Comparison of ENCODE assay signal across 16 cellular contexts in the genomic region with DNA sequence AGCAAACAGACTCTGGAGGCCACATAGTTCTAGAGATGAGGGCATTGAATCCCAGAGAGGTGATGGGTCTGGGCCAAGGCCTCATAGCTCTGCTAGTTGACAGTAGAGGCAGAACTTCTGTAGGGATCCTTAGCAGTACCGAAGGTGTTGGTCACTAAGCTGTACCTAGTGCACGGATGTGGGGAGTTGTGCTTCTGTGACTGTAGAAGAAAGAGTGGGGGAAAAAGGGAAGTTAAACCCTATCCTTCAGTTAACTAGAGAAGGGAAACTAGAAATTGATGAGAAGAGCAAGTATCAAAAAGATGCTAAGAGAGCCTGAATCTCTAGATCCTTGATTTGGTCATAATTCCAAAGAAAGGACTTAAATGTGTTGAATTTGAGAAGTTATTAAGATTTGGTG.
DNase-seq lines count a peak whose midpoint lies in the region; ATAC-seq and TF ChIP-seq lines count a peak whose summit lies in the region.
"Had no signal": no experiment of that assay in that cellular context is flagged by ENCODE, and none has a peak within 500 bp of the region (broad histone marks: within the 10 kb centered on the region; RNA-seq: fewer than 3 reads in every experiment).

No MANE protein-coding gene starts in this region.

- H3K36me3 ChIP-seq in DOHH2 (ENCODE audit: control insufficient read depth, low read length): no peaks in the 10 kb centered on the region
- no peaks in the 10 kb centered on the region for H3K36me3 ChIP-seq in WERI-Rb-1

- no peaks in the 10 kb centered on the region for H3K27me3 ChIP-seq in DOHH2 (ENCODE audit: control insufficient read depth, low read length)
- no peaks in the 10 kb centered on the region for H3K27me3 ChIP-seq in WERI-Rb-1 (ENCODE audit: insufficient read depth, low read depth, severe bottlenecking)

- H3K9me3 ChIP-seq in DOHH2 (ENCODE audit: control insufficient read depth, insufficient read depth, low read length): peaks cover 3% of the 10 kb centered on the region; the same call in 1 of the 2 replicates
- H3K9me3 ChIP-seq in WERI-Rb-1 (ENCODE audit: severe bottlenecking): no peaks in the 10 kb centered on the region

- DNase-seq in NOMO-1 (lab: John Stamatoyannopoulos, UW; ENCODE audit: unreplicated experiment in 2 of 2) (peak; percentile 25 to 82), ureter (ENCODE audit: low spot score) (no peak), NCI-H226 (no peak), WERI-Rb-1 (no peak)
- DNase-seq in activated CD4-positive, CD25-positive, alpha-beta regulatory T cell (lab: John Stamatoyannopoulos, UW): no peak
- DNase-seq: midbrain; NCI-H2227 treated with DMSO at 0.1 percent for 48 hours; SHP77 treated with DMSO at 0.1 percent for 48 hours; stimulated activated CD4-positive, alpha-beta T cell treated with anti-CD3 and anti-CD28 coated beads, Interleukin-4, amount 100 ng/mL, for 4 hours had no signal

- no peaks in the 10 kb centered on the region for H3K9me2 ChIP-seq in DOHH2 (replicated peaks; ENCODE audit: control insufficient read depth, low read length)

- no peaks in the 10 kb centered on the region for H3K79me2 ChIP-seq in DOHH2 (ENCODE audit: control insufficient read depth, low read length)

- H3K4me3 ChIP-seq in DOHH2 (ENCODE audit: low read length): no peak overlapping the region
- no peak overlapping the region for H3K4me3 ChIP-seq in WERI-Rb-1 (ENCODE audit: low read depth, low read length)
- H3K4me3 ChIP-seq: A549 had no signal

- TF ChIP-seq CTCF in DOHH2 (IDR thresholded peaks at IDR 0.05; ENCODE audit: low read depth, low read length, poor library complexity, severe bottlenecking) (no peak), WERI-Rb-1 (IDR thresholded peaks at IDR 0.05; ENCODE audit: low read depth, low read length) (no peak)

- H3K27ac ChIP-seq in DOHH2 (ENCODE audit: low read depth, low read length): no peak overlapping the region
- H3K27ac ChIP-seq in WERI-Rb-1: no peak overlapping the region
- H3K27ac ChIP-seq: A549, epithelial cell of prostate, KMS-11, VCaP had no signal

- ATAC-seq in GM19395 (IDR thresholded peaks at IDR 0.05; ENCODE audit: unreplicated experiment) (peak; percentile 49), HG02938 (IDR thresholded peaks at IDR 0.05; ENCODE audit: unreplicated experiment) (peak; percentile 42)
- ATAC-seq: A549 had no signal

- peak overlapping the region; percentile 39 for H3K4me2 ChIP-seq in DOHH2 (ENCODE audit: low read length)
- H3K4me2 ChIP-seq: A549, KMS-11 had no signal

- no peaks in the 10 kb centered on the region for H4K20me1 ChIP-seq in DOHH2 (ENCODE audit: control insufficient read depth, insufficient read depth, low read depth, low read length)

- no peaks in the 10 kb centered on the region for H3F3A ChIP-seq in DOHH2 (ENCODE audit: control insufficient read depth, insufficient read depth)

- H3K4me1 ChIP-seq in DOHH2 (ENCODE audit: control insufficient read depth, low read length): peaks cover 31% of the 10 kb centered on the region
- H3K4me1 ChIP-seq: A549 had no signal

Comparison
In these comparisons a context has a peak if more than half of its experiments do, and no peak if none do; other contexts are left out.
1. DNase-seq: peak in NOMO-1 (2 of 2); none in ureter (single experiment), activated CD4-positive, CD25-positive, alpha-beta regulatory T cell (0 of 4), NCI-H226 (single experiment) and WERI-Rb-1 (single experiment).